ENCODE assay signal across 21 cellular contexts in genomic region chr6:116298273-116298672, GRCh38. TPM values are rescaled to one million over a fixed set of nuclear protein-coding genes. Genes with fewer than 3 reads are reported as not detected.
DNase-seq lines count a peak whose midpoint lies in the region; ATAC-seq, FAIRE-seq and TF ChIP-seq lines count a peak whose summit lies in the region.
"Had no signal": no experiment of that assay in that cellular context is flagged by ENCODE, and none has a peak within 500 bp of the region (broad histone marks: within the 10 kb centered on the region; RNA-seq: fewer than 3 reads in every experiment).

No MANE protein-coding gene starts in this region.

- H3K4me1 ChIP-seq in HCT116 (ENCODE audit: control insufficient read depth in 1 of 2, insufficient read depth in 2 of 2, low read length in 2 of 2), result no peaks in the 10 kb centered on the region
- H3K4me1 ChIP-seq in sigmoid colon, result no peaks in the 10 kb centered on the region
- H3K4me1 ChIP-seq: A549, Caco-2 had no signal

- H3K79me2 ChIP-seq in HCT116 (ENCODE audit: insufficient read depth, low read length), result no peaks in the 10 kb centered on the region

- no peak overlapping the region for H3K27ac ChIP-seq in HCT116 (ENCODE audit: low read depth, low read length)
- no peak overlapping the region for H3K27ac ChIP-seq in sigmoid colon
- H3K27ac ChIP-seq: 22Rv1, A549, C4-2B had no signal

- POLR2A ChIA-PET in HCT116 (lab: Charles Lee), result no interaction called here

- H3K4me1 Mint-ChIP-seq in activated CD4-positive, alpha-beta T cell treated with anti-CD3 and anti-CD28 coated beads, Interleukin-2, amount 10 ng/mL, durations not matched to agents 24 days and 14 days, result no peaks in the 10 kb centered on the region

- H3K27me3 Mint-ChIP-seq in activated CD4-positive, alpha-beta T cell treated with anti-CD3 and anti-CD28 coated beads, Interleukin-2, amount 10 ng/mL, durations not matched to agents 24 days and 14 days, result peaks cover 15% of the 10 kb centered on the region
- H3K27me3 Mint-ChIP-seq: B cell; CD4-positive, alpha-beta T cell had no signal

- H3K36me3 Mint-ChIP-seq in activated CD4-positive, alpha-beta T cell treated with anti-CD3 and anti-CD28 coated beads, Interleukin-2, amount 10 ng/mL, durations not matched to agents 24 days and 14 days (ENCODE audit: low read depth), result no peaks in the 10 kb centered on the region

- TF ChIP-seq POLR2A in GM12891 (IDR thresholded peaks at IDR 0.05; ENCODE audit: low read depth, low read length), result no peak
- no peak for TF ChIP-seq POLR2A in HCT116 (IDR thresholded peaks at IDR 0.05; ENCODE audit: borderline replicate concordance, extremely low read depth, insufficient read depth, insufficient read length)
- TF ChIP-seq POLR2A in sigmoid colon (IDR thresholded peaks at IDR 0.05), result no peak

- H3K27ac Mint-ChIP-seq in activated CD4-positive, alpha-beta T cell treated with anti-CD3 and anti-CD28 coated beads, Interleukin-2, amount 10 ng/mL, durations not matched to agents 24 days and 14 days, result no peak overlapping the region
- H3K27ac Mint-ChIP-seq: B cell; CD4-positive, alpha-beta T cell; CD8-positive, alpha-beta T cell had no signal

- no TSS peak for BruUV-seq in HCT116 (replicated peaks; lab: Mats Ljungman, UMichigan)

- no peak overlapping the region for H2AFZ ChIP-seq in HCT116 (ENCODE audit: low read depth, low read length, poor library complexity, severe bottlenecking)

- H3K4me3 ChIP-seq in HCT116 (replicated peaks in 1 of 2; ENCODE audit: low read depth in 1 of 2, low read length in 2 of 2) (no peak overlapping the region), sigmoid colon (no peak overlapping the region)
- H3K4me3 ChIP-seq: A549; BLaER1 treated with 17β-estradiol and CSF1 and Interleukin-3, amounts not matched to agents 10 nM and 100 nM had no signal

- H3K9ac ChIP-seq in HCT116 (ENCODE audit: low read length), result no peak overlapping the region
- H3K9ac ChIP-seq: BLaER1 treated with 17β-estradiol and CSF1 and Interleukin-3, amounts not matched to agents 10 nM and 100 nM had no signal

- no peaks in the 10 kb centered on the region for H3K27me3 ChIP-seq in HCT116 (ENCODE audit: insufficient read depth, low read length)
- H3K27me3 ChIP-seq in sigmoid colon, result no peaks in the 10 kb centered on the region
- H3K27me3 ChIP-seq: BLaER1 treated with 17β-estradiol and CSF1 and Interleukin-3, amounts not matched to agents 10 nM and 100 nM had no signal

- no peaks in the 10 kb centered on the region for H3K9me2 ChIP-seq in HCT116 (ENCODE audit: insufficient read depth)

- WGBS in sigmoid colon, 2 donors, result 95 to 96% methylated on average over 3 of the region's 3 CpGs

- no peak overlapping the region for H3K4me3 Mint-ChIP-seq in activated CD4-positive, alpha-beta T cell treated with anti-CD3 and anti-CD28 coated beads, Interleukin-2, amount 10 ng/mL, durations not matched to agents 24 days and 14 days
- H3K4me3 Mint-ChIP-seq: B cell; CD4-positive, alpha-beta T cell; CD8-positive, alpha-beta T cell had no signal

- CTCF ChIA-PET in HCT116 (lab: Charles Lee), result no interaction called here

- DNase-seq in activated CD4-positive, alpha-beta T cell treated with anti-CD3 and anti-CD28 coated beads, Interleukin-2, amount 10 ng/mL, durations not matched to agents 24 days and 14 days, result peak; percentile 18
- DNase-seq in activated CD4-positive, alpha-beta T cell treated with anti-CD3 and anti-CD28 coated beads for 4 hours, result no peak
- DNase-seq in GM12891 (ENCODE audit: insufficient read length, low spot score) (no peak), HCT116 (ENCODE audit: low read depth, low spot score) (no peak), KG1 (lab: John Stamatoyannopoulos, UW) (no peak), SIG-M5 (lab: John Stamatoyannopoulos, UW) (no peak), sigmoid colon (no peak)
- DNase-seq: Caco-2; Calu3; CD4-positive, alpha-beta T cell; CD8-positive, alpha-beta T cell; DMS79 treated with DMSO at 0.1 percent for 48 hours; GF-D8 had no signal

- H3K9me3 ChIP-seq in HCT116 (ENCODE audit: control insufficient read depth in 1 of 2, insufficient read depth in 1 of 2, low read depth in 1 of 2, low read length in 2 of 2), result no peaks in the 10 kb centered on the region
- peaks cover 0 to 6% (median 3%) of the 10 kb centered on the region in 4 donors for H3K9me3 ChIP-seq in sigmoid colon
- H3K9me3 ChIP-seq: Caco-2 had no signal

- RAD21 ChIA-PET in HCT116 (lab: Charles Lee; ENCODE audit: low non-redundant PET in 1 of 2, low total read pairs in 2 of 2, uncharacterized antibody in 2 of 2, unreplicated experiment in 2 of 2), result no interaction called here

- TF ChIP-seq EP300 in sigmoid colon (IDR thresholded peaks at IDR 0.05), result no peak

- intact Hi-C loops in activated CD4-positive, alpha-beta T cell treated with anti-CD3 and anti-CD28 coated beads, Interleukin-2, amount 10 ng/mL, durations not matched to agents 24 days and 14 days (cut with micrococcal nuclease), result no loop called here
- intact Hi-C loops in HCT116 (cut with micrococcal nuclease), result no loop called here
- intact Hi-C loops in sigmoid colon (cut with DNase I), result no loop called here

- H3K4me2 ChIP-seq in HCT116 (ENCODE audit: low read length), result no peak overlapping the region
- H3K4me2 ChIP-seq: A549 had no signal

- peaks cover 3% of the 10 kb centered on the region for H3K9me3 Mint-ChIP-seq in activated CD4-positive, alpha-beta T cell treated with anti-CD3 and anti-CD28 coated beads, Interleukin-2, amount 10 ng/mL, durations not matched to agents 24 days and 14 days

- no peak for TF ChIP-seq RAD21 in HCT116 (IDR thresholded peaks at IDR 0.05; ENCODE audit: low read depth)

- FAIRE-seq in GM12891 (lab: Jason Lieb, UNC), result peak; percentile 48
- FAIRE-seq: A549, D721Med, G401.6 had no signal

- H4K20me1 ChIP-seq in HCT116 (ENCODE audit: insufficient read depth), result no peaks in the 10 kb centered on the region
- H4K20me1 ChIP-seq: BLaER1 treated with 17β-estradiol and CSF1 and Interleukin-3, amounts not matched to agents 10 nM and 100 nM had no signal

- H3K36me3 ChIP-seq in HCT116 (ENCODE audit: control insufficient read depth in 1 of 2, insufficient read depth in 2 of 2, low read length in 2 of 2), result no peaks in the 10 kb centered on the region
- no peaks in the 10 kb centered on the region for H3K36me3 ChIP-seq in sigmoid colon

- ATAC-seq in HCT116 (no peak), HG03354 (IDR thresholded peaks at IDR 0.05; ENCODE audit: poor library complexity, severe bottlenecking, unreplicated experiment) (peak; percentile 13)
- ATAC-seq: A549; CD8-positive, alpha-beta T cell had no signal

- TF ChIP-seq CTCF in HCT116 (IDR thresholded peaks at IDR 0.05 in 2 of 3, conservative IDR thresholded peaks at IDR 0.05 in 1 of 3; ENCODE audit: borderline replicate concordance in 1 of 3, insufficient read depth in 1 of 3, low read depth in 2 of 3, low read length in 2 of 3) (no peak), sigmoid colon (IDR thresholded peaks at IDR 0.05) (no peak)

TF ChIP-seq in GM12891, 5 proteins besides CTCF, POLR2A, EP300 and RAD21:
- TF ChIP-seq SPI1 (IDR thresholded peaks at IDR 0.05; ENCODE audit: low read depth, low read length), result no peak
- no peak for TF ChIP-seq PAX5 (IDR thresholded peaks at IDR 0.05; ENCODE audit: insufficient read depth, low read length, severe bottlenecking)
- TF ChIP-seq TAF1 (IDR thresholded peaks at IDR 0.05; ENCODE audit: low read depth, low read length), result no peak
- no peak for TF ChIP-seq POU2F2 (IDR thresholded peaks at IDR 0.05; ENCODE audit: low read depth, low read length)
- TF ChIP-seq POLR2AphosphoS5 (IDR thresholded peaks at IDR 0.05; ENCODE audit: low read depth, low read length), result no peak

TF ChIP-seq in HCT116, 20 proteins besides CTCF, POLR2A, EP300 and RAD21:
- TF ChIP-seq CBX3 (IDR thresholded peaks at IDR 0.05; ENCODE audit: low read depth), result 0 out of 2 replicates have a peak, but pooled peaks have one; percentile 24
- TF ChIP-seq YY1 (IDR thresholded peaks at IDR 0.05; ENCODE audit: extremely low read depth, insufficient replicate concordance, low read depth, low read length), result no peak
- no peak for TF ChIP-seq ATF3 (IDR thresholded peaks at IDR 0.05)
TF ChIP-seq in HCT116: peak in this region for 1.

RNA-seq across cellular contexts. Expression of gene TSPYL1, which starts 18.5 kb away (rescaled TPM):
- 39.1 and 41.2 TPM in 2 replicates for total RNA-seq in activated CD4-positive, alpha-beta T cell treated with anti-CD3 and anti-CD28 coated beads, Interleukin-2, amount 10 ng/mL, durations not matched to agents 24 days and 14 days
- polyA plus RNA-seq in GM12891 (2012; ENCODE audit: low read depth, missing spikeins), result 26.9 TPM
- total RNA-seq in HCT116 (2021; ENCODE audit: unreplicated experiment) (70.3 TPM), sigmoid colon (10 to 100 TPM; 52.8 to 79.6 (median 65.8) TPM)
- 37.3 and 38.5 TPM in 2 replicates for polyA plus RNA-seq in HCT116 (2012)
- polyA plus RNA-seq in sigmoid colon, result 10 to 100 TPM; 24.6 to 39.0 (median 30.1) TPM

RNA-seq across cellular contexts. Expression of gene TSPYL4, which starts 44.4 kb away (rescaled TPM):
- total RNA-seq in activated CD4-positive, alpha-beta T cell treated with anti-CD3 and anti-CD28 coated beads, Interleukin-2, amount 10 ng/mL, durations not matched to agents 24 days and 14 days, result 22.1 and 22.2 TPM in 2 replicates
- polyA plus RNA-seq in GM12891 (2012; ENCODE audit: low read depth, missing spikeins), result 14.1 TPM
- total RNA-seq in HCT116 (2021; ENCODE audit: unreplicated experiment) (5.4 TPM), sigmoid colon (10 to 100 TPM; 15.1 to 18.5 (median 15.5) TPM)
- polyA plus RNA-seq in HCT116 (2012), result 3.6 and 5.1 TPM in 2 replicates
- 10 to 100 TPM in 1 of 3 donors, 1 to 10 TPM in 2; 3.0 to 10.4 (median 4.2) TPM for polyA plus RNA-seq in sigmoid colon
